ENCODE assay signal across 25 cellular contexts in genomic region chr7:45359781-45360180, GRCh38.
"Had no signal": no experiment of that assay in that cellular context is flagged by ENCODE, and none has a peak within 500 bp of the region (broad histone marks: within the 10 kb centered on the region; RNA-seq: fewer than 3 reads in every experiment).

No MANE protein-coding gene starts in this region.

- H3K9me3 ChIP-seq: mucosa of descending colon, ovary, uterus had no signal

- H3K9ac ChIP-seq: neural progenitor cell had no signal

- H3K4me1 Mint-ChIP-seq: naive B cell; natural killer cell; nephron progenitor cell; neural progenitor cell; stimulated activated effector memory CD8-positive, alpha-beta T cell treated with anti-CD3 and anti-CD28 coated beads, Interleukin-12 subunit alpha, Interleukin-12 subunit beta, amount 100 ng/mL, for 72 hours; stimulated activated naive CD8-positive, alpha-beta T cell treated with anti-CD3 and anti-CD28 coated beads, Interleukin-15, amount 100 ng/mL, for 72 hours had no signal

- H3K4me3 ChIP-seq: hepatocyte, left ventricle myocardium inferior, lung, mucosa of descending colon, neural progenitor cell, ovary, spleen, tibial nerve, uterus had no signal

- H3K27ac ChIP-seq: hepatocyte, left ventricle myocardium inferior, neural progenitor cell, ovary, spleen, tibial nerve, uterus had no signal

- H3K36me3 Mint-ChIP-seq: mesothelial cell of epicardium; naive B cell; natural killer cell; neural progenitor cell; stimulated activated effector memory CD8-positive, alpha-beta T cell treated with anti-CD3 and anti-CD28 coated beads, Interleukin-12 subunit alpha, Interleukin-12 subunit beta, amount 100 ng/mL, for 72 hours; type B pancreatic cell had no signal

- H3K27me3 ChIP-seq: hepatocyte, neural progenitor cell, ovary, spleen, tibial nerve, uterus had no signal

- ATAC-seq: mucosa of descending colon; natural killer cell; right cardiac atrium; sciatic nerve; stimulated activated effector memory CD8-positive, alpha-beta T cell treated with anti-CD3 and anti-CD28 coated beads, Interleukin-12 subunit alpha, Interleukin-12 subunit beta, amount 100 ng/mL, for 72 hours; stimulated activated naive CD8-positive, alpha-beta T cell treated with anti-CD3 and anti-CD28 coated beads, Interleukin-15, amount 100 ng/mL, for 72 hours had no signal

- DNase-seq: islet precursor cell; left ventricle myocardium inferior; mesendoderm; mucosa of descending colon; naive B cell; natural killer cell; nephron progenitor cell; ovary; right cardiac atrium; small intestine; spleen; stimulated activated CD4-positive, alpha-beta T cell treated with anti-CD3 and anti-CD28 coated beads, Interleukin-4, amount 100 ng/mL, for 24 hours; stimulated activated naive CD4-positive, alpha-beta T cell treated with Interleukin-2 at 50 U/mL for 16 hours; stimulated activated naive CD8-positive, alpha-beta T cell treated with anti-CD3 and anti-CD28 coated beads, Interleukin-15, amount 100 ng/mL, for 72 hours; substantia nigra; uterus had no signal

- H3K36me3 ChIP-seq: left ventricle myocardium inferior, neural progenitor cell, ovary, spleen, tibial nerve, uterus had no signal

- H3K9me3 Mint-ChIP-seq: neural progenitor cell; stimulated activated naive CD8-positive, alpha-beta T cell treated with anti-CD3 and anti-CD28 coated beads, Interleukin-15, amount 100 ng/mL, for 72 hours; type B pancreatic cell had no signal

- H2AFZ ChIP-seq: hepatocyte, neural progenitor cell had no signal

- H3K4me1 ChIP-seq: left ventricle myocardium inferior, neural progenitor cell, spleen, tibial nerve, uterus had no signal

- H3K4me3 Mint-ChIP-seq: mesothelial cell of epicardium; naive B cell; natural killer cell; nephron progenitor cell; neural progenitor cell; stimulated activated effector memory CD8-positive, alpha-beta T cell treated with anti-CD3 and anti-CD28 coated beads, Interleukin-12 subunit alpha, Interleukin-12 subunit beta, amount 100 ng/mL, for 72 hours; stimulated activated naive CD8-positive, alpha-beta T cell treated with anti-CD3 and anti-CD28 coated beads, Interleukin-15, amount 100 ng/mL, for 72 hours; type B pancreatic cell had no signal

- H3K27ac Mint-ChIP-seq: mesothelial cell of epicardium; naive B cell; natural killer cell; nephron progenitor cell; neural progenitor cell; progenitor cell of endocrine pancreas; stimulated activated effector memory CD8-positive, alpha-beta T cell treated with anti-CD3 and anti-CD28 coated beads, Interleukin-12 subunit alpha, Interleukin-12 subunit beta, amount 100 ng/mL, for 72 hours; stimulated activated naive CD8-positive, alpha-beta T cell treated with anti-CD3 and anti-CD28 coated beads, Interleukin-15, amount 100 ng/mL, for 72 hours; type B pancreatic cell had no signal

- H3K4me2 ChIP-seq: hepatocyte, neural progenitor cell had no signal
